8 cellular contexts compared by ENCODE assay signal in genomic region chr10:102245101-102245931, GRCh38. TPM values are rescaled to one million over a fixed set of nuclear protein-coding genes. Genes with fewer than 3 reads are reported as not detected.
DNase-seq lines count a peak whose midpoint lies in the region; ATAC-seq and TF ChIP-seq lines count a peak whose summit lies in the region.

Gene GBF1 (plus strand): TSS chr10:102245532. CDS start chr10:102258939, 13,407 bp downstream.

- ATAC-seq in GM18870 (IDR thresholded peaks at IDR 0.05; ENCODE audit: unreplicated experiment) = peak; percentile 90
- ATAC-seq in HG03135 (IDR thresholded peaks at IDR 0.05; ENCODE audit: unreplicated experiment) = peak; percentile 92

- intact Hi-C loops in breast epithelium (cut with DNase I; ENCODE audit: low total_unique reads) = no loop called here

- H3K36me3 ChIP-seq in ACC112 (ENCODE audit: insufficient read depth, low read length) = peaks cover 6% of the 10 kb centered on the region; the same call in 1 of the 2 replicates
- H3K36me3 ChIP-seq in breast epithelium = no peaks in the 10 kb centered on the region
- no peaks in the 10 kb centered on the region for H3K36me3 ChIP-seq in iPS-18a (ENCODE audit: control insufficient read depth, low read depth, low read length)
- no peaks in the 10 kb centered on the region for H3K36me3 ChIP-seq in skeletal muscle satellite cell (ENCODE audit: insufficient read depth, low read length)

- DNase-seq in NCI-H2196 treated with DMSO at 0.1 percent for 48 hours (lab: John Stamatoyannopoulos, UW; ENCODE audit: unreplicated experiment) (peak; percentile 91), breast epithelium (ENCODE audit: low spot score in 2 of 2) (peak; percentile 87 to 95)

- H3K79me2 ChIP-seq in ACC112 (ENCODE audit: control insufficient read depth, insufficient read depth, low read length, unreplicated experiment) = peaks cover 47% of the 10 kb centered on the region

- H3K4me1 ChIP-seq in ACC112 (ENCODE audit: control insufficient read depth, insufficient read depth, low read length, unreplicated experiment) (peaks cover 46% of the 10 kb centered on the region), breast epithelium (peaks cover 9 to 27% of the 10 kb centered on the region in 2 donors), iPS-18a (ENCODE audit: control insufficient read depth, low read depth, low read length) (peaks cover 8% of the 10 kb centered on the region), skeletal muscle satellite cell (ENCODE audit: control insufficient read depth, insufficient read depth, low read length) (peaks cover 56% of the 10 kb centered on the region)

- TF ChIP-seq CTCF in VCaP (conservative IDR thresholded peaks at IDR 0.05) (no peak), breast epithelium (IDR thresholded peaks at IDR 0.05) (no peak)

- H3K4me3 ChIP-seq in ACC112 (ENCODE audit: low read depth, low read length) (peak within 1 kb of the TSS; percentile 85), breast epithelium (peak within 1 kb of the TSS; percentile 76 to 90 (median 76)), iPS-18a (ENCODE audit: low read length) (peak within 1 kb of the TSS; percentile 97), skeletal muscle satellite cell (ENCODE audit: low read length) (peak within 1 kb of the TSS; percentile 91)

- peak within 1 kb of the TSS; percentile 73 for H3K27ac ChIP-seq in ACC112 (ENCODE audit: low read depth, low read length)
- peak within 1 kb of the TSS; percentile 84 for H3K27ac ChIP-seq in VCaP
- peak within 1 kb of the TSS; percentile 88 to 93 for H3K27ac ChIP-seq in breast epithelium
- peak within 1 kb of the TSS; percentile 42 for H3K27ac ChIP-seq in iPS-18a (ENCODE audit: low read length)

- H3K9ac ChIP-seq in iPS-18a (ENCODE audit: low read length) = peak within 1 kb of the TSS; percentile 63
- peak within 1 kb of the TSS; percentile 90 for H3K9ac ChIP-seq in skeletal muscle satellite cell (ENCODE audit: low read depth, low read length)

- peak within 1 kb of the TSS; percentile 90 for H3K4me2 ChIP-seq in skeletal muscle satellite cell (ENCODE audit: low read length)

- H3K9me3 ChIP-seq in breast epithelium (no peaks in the 10 kb centered on the region), iPS-18a (ENCODE audit: control insufficient read depth, low read depth, low read length) (no peaks in the 10 kb centered on the region), skeletal muscle satellite cell (replicated peaks; ENCODE audit: low read length) (no peaks in the 10 kb centered on the region)

- TF ChIP-seq POLR2A in breast epithelium (IDR thresholded peaks at IDR 0.05) = peak; percentile 87

- H2AFZ ChIP-seq in ACC112 (ENCODE audit: low read length, unreplicated experiment) = peak within 1 kb of the TSS; percentile 77

- H3K27me3 ChIP-seq in ACC112 (ENCODE audit: insufficient read depth, low read length) = peaks cover 5% of the 10 kb centered on the region; the same call in 1 of the 2 replicates
- H3K27me3 ChIP-seq in breast epithelium = no peaks in the 10 kb centered on the region
- peaks cover 33% of the 10 kb centered on the region for H3K27me3 ChIP-seq in iPS-18a (ENCODE audit: control insufficient read depth, insufficient read depth, low read length)
- H3K27me3 ChIP-seq in skeletal muscle satellite cell (ENCODE audit: control insufficient read depth, insufficient read depth, low read length) = no peaks in the 10 kb centered on the region

RNA-seq across cellular contexts. Expression of gene GBF1, which starts in this region (rescaled TPM):
- 10 to 100 TPM; 25.8 to 32.1 (median 25.9) TPM for total RNA-seq in breast epithelium
- 36.9 and 39.0 TPM in 2 replicates for total RNA-seq in skeletal muscle satellite cell (2012; rRNA removed)

Comparison
In these comparisons a context has a peak if more than half of its experiments do, and no peak if none do; other contexts are left out.
1. Peak in every context shown above with its lines: DNase-seq, ATAC-seq, H3K4me3 ChIP-seq and H3K27ac ChIP-seq.